Comparison of ENCODE assay signal across 7 cellular contexts in the genomic region with DNA sequence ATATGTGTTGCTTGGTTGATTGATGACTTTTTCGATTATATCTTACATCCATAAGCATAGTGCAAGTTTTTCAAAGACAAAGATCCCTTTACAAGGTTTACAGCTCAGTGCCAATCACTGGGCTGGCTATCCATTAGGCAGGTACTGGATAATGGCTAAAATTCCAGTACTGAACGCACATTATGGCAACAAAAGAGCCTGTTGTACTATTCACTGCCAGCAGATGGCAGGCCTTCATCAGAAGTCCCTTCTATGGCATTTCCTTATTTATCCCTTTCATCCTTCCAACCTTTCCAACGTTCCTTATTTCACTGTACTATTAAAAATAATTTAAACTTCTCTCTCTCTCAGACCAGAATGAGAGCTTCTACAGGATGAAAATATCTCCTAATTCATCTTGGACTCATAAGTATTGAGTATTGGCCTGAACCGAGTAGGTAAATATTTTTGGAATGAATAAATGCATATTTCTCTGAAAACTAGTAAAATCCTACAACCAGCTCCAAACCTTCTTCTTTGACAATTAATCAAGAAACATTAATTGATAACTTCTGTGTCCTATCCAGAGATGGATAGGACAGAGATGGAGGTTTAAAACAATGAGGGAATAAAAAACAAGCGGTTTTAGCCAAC. TPM values are rescaled to one million over a fixed set of nuclear protein-coding genes. Genes with fewer than 3 reads are reported as not detected.
A peak's percentile ranks its signal among the peaks of the same experiment; 100 is the strongest.
DNase-seq lines count a peak whose midpoint lies in the region; ATAC-seq, FAIRE-seq and TF ChIP-seq lines count a peak whose summit lies in the region.

No MANE protein-coding gene starts in this region.

- TF ChIP-seq RAD21 in K562 (CRISPR knock-in tag; conservative IDR thresholded peaks at IDR 0.05 in 1 of 2, IDR thresholded peaks at IDR 0.05 in 1 of 2), result peak; percentile 78 to 93

- H3K4me1 ChIP-seq in MM.1S (ENCODE audit: low read length) (peaks cover 9% of the 10 kb centered on the region; the same call in 1 of the 2 replicates), K562 (replicated peaks in 1 of 2; ENCODE audit: control insufficient read depth in 2 of 2, insufficient read depth in 2 of 2, low read length in 2 of 2) (no peaks in the 10 kb centered on the region; a peak in 1 of 5 replicates)

- H3K9me1 ChIP-seq in K562 (ENCODE audit: control insufficient read depth, insufficient read depth, low read length), result no peaks in the 10 kb centered on the region

- POLR2A ChIA-PET in GM10248 (lab: Yijun Ruan, JAX), result no interaction called here
- POLR2A ChIA-PET in K562 (lab: Yijun Ruan, JAX), result no interaction called here

- in situ Hi-C loops in K562 (cut with MboI), result no loop called here

- H4K20me1 ChIP-seq in MM.1S (ENCODE audit: insufficient read depth, low read length), result no peaks in the 10 kb centered on the region
- H4K20me1 ChIP-seq in SU-DHL-6 (ENCODE audit: low read depth, low read length), result no peaks in the 10 kb centered on the region
- no peaks in the 10 kb centered on the region for H4K20me1 ChIP-seq in K562 (replicated peaks; ENCODE audit: control insufficient read depth, insufficient read depth, low read length)

- H3K9me2 ChIP-seq in MM.1S (replicated peaks; ENCODE audit: insufficient read depth, low read length) (no peaks in the 10 kb centered on the region), SU-DHL-6 (replicated peaks; ENCODE audit: insufficient read depth, low read length) (no peaks in the 10 kb centered on the region)

- H3K27me3 ChIP-seq in MM.1S (replicated peaks; ENCODE audit: insufficient read depth, low read length) (no peaks in the 10 kb centered on the region), SU-DHL-6 (ENCODE audit: low read length) (no peaks in the 10 kb centered on the region), K562 (ENCODE audit: control insufficient read depth in 2 of 2, insufficient read depth in 2 of 2, low read length in 2 of 2) (no peaks in the 10 kb centered on the region; a peak in 1 of 5 replicates)

- H3K36me3 ChIP-seq in MM.1S (replicated peaks; ENCODE audit: insufficient read depth, low read length) (no peaks in the 10 kb centered on the region), SU-DHL-6 (ENCODE audit: low read length) (no peaks in the 10 kb centered on the region), K562 (ENCODE audit: control insufficient read depth, insufficient read depth, low read length) (no peaks in the 10 kb centered on the region)

- H2AFZ ChIP-seq in MM.1S (ENCODE audit: low read length), result no peak overlapping the region
- H2AFZ ChIP-seq in SU-DHL-6 (ENCODE audit: low read depth, low read length, severe bottlenecking), result no peak overlapping the region
- no peak overlapping the region for H2AFZ ChIP-seq in K562 (ENCODE audit: low read depth, low read length)

- intact Hi-C loops in K562 (cut with micrococcal nuclease), result loop anchor here (1.0 kb wide), 1 partner anchor 56 kb away; no protein-coding TSS in a partner anchor

- BruUV-seq in K562 (replicated peaks; lab: Mats Ljungman, UMichigan), result no TSS peak

- H3K9me3 ChIP-seq in MM.1S (replicated peaks; ENCODE audit: insufficient read depth, low read length) (no peaks in the 10 kb centered on the region), SU-DHL-6 (ENCODE audit: insufficient read depth, low read length) (no peaks in the 10 kb centered on the region), K562 (replicated peaks; ENCODE audit: control insufficient read depth, insufficient read depth, low read depth, low read length) (no peaks in the 10 kb centered on the region)

- ATAC-seq in K562, result peak; percentile 83
- no peak for ATAC-seq in HG03139 (IDR thresholded peaks at IDR 0.05; ENCODE audit: unreplicated experiment)

- H3K9ac ChIP-seq in MM.1S (ENCODE audit: low read length), result no peak overlapping the region
- H3K9ac ChIP-seq in SU-DHL-6 (ENCODE audit: low read length), result no peak overlapping the region
- H3K9ac ChIP-seq in K562 (ENCODE audit: insufficient read depth in 1 of 2, low read depth in 2 of 2, low read length in 2 of 2), result no peak overlapping the region

- H3F3A ChIP-seq in MM.1S (ENCODE audit: insufficient read depth, low read length) (peaks cover 5% of the 10 kb centered on the region; the same call in 1 of the 2 replicates), SU-DHL-6 (ENCODE audit: insufficient read depth) (no peaks in the 10 kb centered on the region)

- H3K27ac ChIP-seq in MM.1S (ENCODE audit: low read length), result no peak overlapping the region
- H3K27ac ChIP-seq in SU-DHL-6 (ENCODE audit: low read depth, low read length), result no peak overlapping the region
- no peak overlapping the region for H3K27ac ChIP-seq in K562 (ENCODE audit: extremely low read depth, low read depth, low read length)

- peak; percentile 92 for FAIRE-seq in K562 (lab: Jason Lieb, UNC)

- no peaks in the 10 kb centered on the region for H3K79me2 ChIP-seq in MM.1S (ENCODE audit: low read length)
- no peaks in the 10 kb centered on the region for H3K79me2 ChIP-seq in SU-DHL-6 (ENCODE audit: insufficient read depth, low read length)
- H3K79me2 ChIP-seq in K562 (ENCODE audit: control insufficient read depth, insufficient read depth, low read length), result no peaks in the 10 kb centered on the region

- TF ChIP-seq POLR2A in K562 (conservative IDR thresholded peaks at IDR 0.05), result no peak

- peak; percentile 63 for DNase-seq in GM10248 (ENCODE audit: extremely low spot score)
- DNase-seq in MM.1S, result peak; percentile 47
- DNase-seq in K562 (ENCODE audit: extremely low read depth in 1 of 4, low spot score in 3 of 4), result peak; percentile 56 to 73 (median 62)
- peak; percentile 79 for DNase-seq in iPS-NIHi7 (ENCODE audit: extremely low spot score)
- peak in 2 of 3 donors; percentile 26 to 49 for DNase-seq in stimulated activated CD4-positive, alpha-beta T cell treated with anti-CD3 and anti-CD28 coated beads, Interleukin-12 subunit alpha, Interleukin-12 subunit beta, amount 100 ng/mL, for 48 hours (ENCODE audit: low read depth in 2 of 3, low spot score in 1 of 3)

- H3K4me3 ChIP-seq in MM.1S (ENCODE audit: low read length), result no peak overlapping the region
- H3K4me3 ChIP-seq in SU-DHL-6 (ENCODE audit: insufficient read depth, low read length, poor library complexity, severe bottlenecking), result no peak overlapping the region
- no peak overlapping the region for H3K4me3 ChIP-seq in K562

- WGBS in K562 (ENCODE audit: insufficient coverage, low coverage, missing lambda C conversion rate), result 13% methylated on average over 5 of the region's 5 CpGs

- TF ChIP-seq CTCF in GM10248 (IDR thresholded peaks at IDR 0.05; ENCODE audit: control extremely low read depth, extremely low read depth, low read depth, missing control alignments), result peak; percentile 71
- TF ChIP-seq CTCF in MM.1S (IDR thresholded peaks at IDR 0.05; ENCODE audit: low read length), result peak; percentile 83
- peak; percentile 52 for TF ChIP-seq CTCF in SU-DHL-6 (IDR thresholded peaks at IDR 0.05; ENCODE audit: insufficient read depth, low read length, poor library complexity, severe bottlenecking)
- peak; percentile 79 to 93 (median 80) for TF ChIP-seq CTCF in K562 (IDR thresholded peaks at IDR 0.05 in 2 of 3, conservative IDR thresholded peaks at IDR 0.05 in 1 of 3; ENCODE audit: insufficient read depth in 2 of 3, low read depth in 1 of 3, low read length in 3 of 3)

- CTCF ChIA-PET in GM10248 (lab: Yijun Ruan, JAX), result interaction anchor here (0.5 to 10.4 kb wide), 39 partner anchors 9 to 1183 kb away, joined by 3 to 130 read pairs (median 5); partner anchors contain the start of gene NME5
- CTCF ChIA-PET in K562 (lab: Yijun Ruan, JAX; ENCODE audit: low intra/inter-chr PET ratio), result interaction anchor here (0.6 to 3.5 kb wide), 4 partner anchors 10 to 1690 kb away, joined by 3 to 32 read pairs (median 4); no protein-coding TSS in a partner anchor

- H3K4me2 ChIP-seq in MM.1S (ENCODE audit: low read depth, low read length) (no peak overlapping the region), SU-DHL-6 (ENCODE audit: low read depth, low read length, poor library complexity, severe bottlenecking) (no peak overlapping the region), K562 (ENCODE audit: insufficient read depth, low read length) (no peak overlapping the region)

- no peak for TF ChIP-seq EP300 in K562 (IDR thresholded peaks at IDR 0.05; ENCODE audit: low read length)

RNA-seq across cellular contexts. Expression of gene WNT8A, which starts 6.7 kb away (rescaled TPM):
- total RNA-seq in K562 (2011; cell fraction: chromatin; rRNA removed; ENCODE audit: low replicate concordance), result not detected in 2 replicates
- not detected in 2 replicates for total RNA-seq in K562 (2011; cell fraction: nucleolus; rRNA removed)
- not detected in 2 replicates for total RNA-seq in K562 (2011; cell fraction: nucleoplasm; rRNA removed)
- total RNA-seq in K562 (2014; rRNA removed), result not detected in 2 replicates
- not detected in 2 replicates for total RNA-seq in K562 (2014; rRNA removed; fragmentation: Illumina TruSeq; extraction: Trizol)
- total RNA-seq in K562 (2015; rRNA removed; fragmentation: Illumina TruSeq; extraction: Trizol), result not detected in 2 replicates
- not detected in 2 replicates for total RNA-seq in K562 (2021)
- polyA plus RNA-seq in K562 (2011; rRNA removed), result not detected in 2 replicates
- polyA plus RNA-seq in K562 (2011; cell fraction: cytosol; rRNA removed), result not detected in 2 replicates
- polyA plus RNA-seq in K562 (2011; cell fraction: nucleus; rRNA removed), result not detected in 2 replicates
- not detected in 2 replicates for polyA plus RNA-seq in K562 (2012)
- not detected in 2 replicates for polyA plus RNA-seq in K562 (2014; fragmentation: Illumina TruSeq; extraction: Trizol)
- not detected for polyA plus RNA-seq in K562 (2014; fragmentation: Nextera tagmentation; extraction: Ambion mirVana)
- not detected in 2 replicates for polyA plus RNA-seq in K562 (2014; rRNA removed)
- polyA minus RNA-seq in K562 (2011; rRNA and poly(A)+ RNA removed), result not detected in 2 replicates
- polyA minus RNA-seq in K562 (2011; cell fraction: cytosol; rRNA and poly(A)+ RNA removed), result not detected in 2 replicates
- polyA minus RNA-seq in K562 (2011; cell fraction: nucleus; rRNA and poly(A)+ RNA removed), result not detected in 2 replicates

RNA-seq across cellular contexts. Expression of gene FAM13B, which starts 44.3 kb away (rescaled TPM):
- 60.8 and 144 TPM in 2 replicates for total RNA-seq in K562 (2011; cell fraction: chromatin; rRNA removed; ENCODE audit: low replicate concordance)
- 25.8 and 30.5 TPM in 2 replicates for total RNA-seq in K562 (2011; cell fraction: nucleolus; rRNA removed)
- total RNA-seq in K562 (2011; cell fraction: nucleoplasm; rRNA removed), result 59.5 and 73.2 TPM in 2 replicates
- total RNA-seq in K562 (2014; rRNA removed), result 7.0 and 12.4 TPM in 2 replicates
- total RNA-seq in K562 (2014; rRNA removed; fragmentation: Illumina TruSeq; extraction: Trizol), result 18.0 and 23.0 TPM in 2 replicates
- 20.8 and 21.6 TPM in 2 replicates for total RNA-seq in K562 (2015; rRNA removed; fragmentation: Illumina TruSeq; extraction: Trizol)
- 14.9 and 15.1 TPM in 2 replicates for total RNA-seq in K562 (2021)
- polyA plus RNA-seq in K562 (2011; rRNA removed), result 14.1 and 14.8 TPM in 2 replicates
- 3.2 and 6.6 TPM in 2 replicates for polyA plus RNA-seq in K562 (2011; cell fraction: cytosol; rRNA removed)
- polyA plus RNA-seq in K562 (2011; cell fraction: nucleus; rRNA removed), result 22.0 and 28.3 TPM in 2 replicates
- polyA plus RNA-seq in K562 (2012), result 9.9 and 11.8 TPM in 2 replicates
- polyA plus RNA-seq in K562 (2014; fragmentation: Illumina TruSeq; extraction: Trizol), result 13.5 and 14.9 TPM in 2 replicates
- polyA plus RNA-seq in K562 (2014; fragmentation: Nextera tagmentation; extraction: Ambion mirVana), result 1 to 10 TPM; 2.3 to 6.1 TPM
- polyA plus RNA-seq in K562 (2014; rRNA removed), result 10.1 TPM in 2 replicates
- 24.7 and 30.3 TPM in 2 replicates for polyA minus RNA-seq in K562 (2011; rRNA and poly(A)+ RNA removed)
- polyA minus RNA-seq in K562 (2011; cell fraction: cytosol; rRNA and poly(A)+ RNA removed), result 7.3 and 8.3 TPM in 2 replicates
- polyA minus RNA-seq in K562 (2011; cell fraction: nucleus; rRNA and poly(A)+ RNA removed), result 21.7 and 34.0 TPM in 2 replicates
